In the genomic region with DNA sequence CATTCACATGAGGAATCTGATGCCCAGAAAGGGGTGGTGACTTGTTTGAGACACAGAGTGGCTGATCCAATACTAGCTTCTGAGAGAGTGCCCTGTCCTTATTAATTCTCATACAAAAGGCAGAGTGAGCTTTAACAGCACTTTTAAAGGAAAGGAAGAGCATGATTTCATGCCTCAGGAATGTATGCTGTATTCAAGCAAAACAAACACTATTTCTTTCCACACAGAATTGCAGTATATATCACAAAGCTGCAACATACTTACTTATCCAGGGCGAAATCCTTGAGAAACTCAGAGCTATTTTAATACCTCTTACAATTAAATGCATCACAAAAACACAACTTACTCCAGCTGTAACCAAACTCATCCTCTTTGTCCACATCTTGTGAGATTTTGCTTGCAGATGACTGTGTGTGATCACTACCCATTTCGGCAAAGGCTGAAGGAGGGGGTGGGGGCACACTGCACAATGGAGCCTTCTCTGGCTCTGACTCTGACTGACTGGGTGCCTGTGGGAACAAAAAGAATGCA, we compare ENCODE assay signal across 10 cellular contexts.
DNase-seq lines count a peak whose midpoint lies in the region; ATAC-seq and TF ChIP-seq lines count a peak whose summit lies in the region.
"Had no signal": no experiment of that assay in that cellular context is flagged by ENCODE, and none has a peak within 500 bp of the region (broad histone marks: within the 10 kb centered on the region; RNA-seq: fewer than 3 reads in every experiment).

No MANE protein-coding gene starts in this region.

- no peak overlapping the region; the same call in 1 of the 2 replicates for H3K9ac ChIP-seq in HUES48 (ENCODE audit: low read depth, low read length)

- H3K4me3 ChIP-seq in HUES48 (ENCODE audit: low read depth, low read length) (peak overlapping the region; percentile 21; the same call in 1 of the 2 replicates), kidney epithelial cell (ENCODE audit: low read depth, low read length) (no peak overlapping the region), tibial artery (no peak overlapping the region)
- H3K4me3 ChIP-seq: adrenal gland had no signal

- TF ChIP-seq CTCF in kidney epithelial cell (IDR thresholded peaks at IDR 0.05; ENCODE audit: insufficient read depth, low read length, poor library complexity, severe bottlenecking): no peak
- TF ChIP-seq CTCF in tibial artery (IDR thresholded peaks at IDR 0.05): no peak

- ATAC-seq in HG03342 (IDR thresholded peaks at IDR 0.05; ENCODE audit: unreplicated experiment): no peak
- ATAC-seq: T-cell had no signal

- H3K27me3 ChIP-seq in HUES48 (ENCODE audit: control insufficient read depth, insufficient read depth, low read length): no peaks in the 10 kb centered on the region
- no peaks in the 10 kb centered on the region for H3K27me3 ChIP-seq in kidney epithelial cell (ENCODE audit: control insufficient read depth, insufficient read depth, low read length)
- H3K27me3 ChIP-seq in tibial artery: no peaks in the 10 kb centered on the region
- H3K27me3 ChIP-seq: adrenal gland had no signal

- DNase-seq in brain pericyte (ENCODE audit: low read depth, low spot score) (peak; percentile 38), kidney epithelial cell (ENCODE audit: low read depth) (peak; percentile 79), tibial artery (no peak), NOMO-1 treated with DMSO at 0.1 percent for 48 hours (lab: John Stamatoyannopoulos, UW; ENCODE audit: unreplicated experiment) (no peak), NCI-H345 treated with DMSO at 0.1 percent for 48 hours (lab: John Stamatoyannopoulos, UW; ENCODE audit: unreplicated experiment) (no peak)
- DNase-seq: adrenal gland, naive B cell, T-cell had no signal

- intact Hi-C loops in tibial artery (cut with DNase I; ENCODE audit: low total_unique reads): no loop called here

- no peaks in the 10 kb centered on the region for H3K9me3 ChIP-seq in HUES48 (ENCODE audit: control insufficient read depth, insufficient read depth, low read length)
- no peaks in the 10 kb centered on the region for H3K9me3 ChIP-seq in tibial artery
- H3K9me3 ChIP-seq: adrenal gland had no signal

- H3K36me3 ChIP-seq in HUES48 (ENCODE audit: control insufficient read depth, insufficient read depth, low read length) (peaks cover 45% of the 10 kb centered on the region), kidney epithelial cell (ENCODE audit: control insufficient read depth, insufficient read depth, low read length) (peaks cover 1% of the 10 kb centered on the region), tibial artery (peaks cover 32 to 36% (median 33%) of the 10 kb centered on the region in 3 donors)

- peaks cover 28% of the 10 kb centered on the region for H3K4me1 ChIP-seq in HUES48 (ENCODE audit: control insufficient read depth, insufficient read depth, low read length)
- peaks cover 0 to 62% (median 13%) of the 10 kb centered on the region in 4 donors for H3K4me1 ChIP-seq in tibial artery
- H3K4me1 ChIP-seq: adrenal gland had no signal

- H3K27ac ChIP-seq in HUES48 (ENCODE audit: low read depth, low read length) (peak overlapping the region; percentile 81), tibial artery (peak overlapping the region; percentile 27 to 34)
- H3K27ac ChIP-seq: adrenal gland had no signal

Comparison
In these comparisons a context has a peak if more than half of its experiments do, and no peak if none do; other contexts are left out.
1. DNase-seq: peak in brain pericyte (single experiment) and kidney epithelial cell (single experiment); none in tibial artery (0 of 2), NOMO-1 treated with DMSO at 0.1 percent for 48 hours (single experiment) and NCI-H345 treated with DMSO at 0.1 percent for 48 hours (single experiment).